Comparison of ENCODE assay signal across 1 cellular context in the genomic region with DNA sequence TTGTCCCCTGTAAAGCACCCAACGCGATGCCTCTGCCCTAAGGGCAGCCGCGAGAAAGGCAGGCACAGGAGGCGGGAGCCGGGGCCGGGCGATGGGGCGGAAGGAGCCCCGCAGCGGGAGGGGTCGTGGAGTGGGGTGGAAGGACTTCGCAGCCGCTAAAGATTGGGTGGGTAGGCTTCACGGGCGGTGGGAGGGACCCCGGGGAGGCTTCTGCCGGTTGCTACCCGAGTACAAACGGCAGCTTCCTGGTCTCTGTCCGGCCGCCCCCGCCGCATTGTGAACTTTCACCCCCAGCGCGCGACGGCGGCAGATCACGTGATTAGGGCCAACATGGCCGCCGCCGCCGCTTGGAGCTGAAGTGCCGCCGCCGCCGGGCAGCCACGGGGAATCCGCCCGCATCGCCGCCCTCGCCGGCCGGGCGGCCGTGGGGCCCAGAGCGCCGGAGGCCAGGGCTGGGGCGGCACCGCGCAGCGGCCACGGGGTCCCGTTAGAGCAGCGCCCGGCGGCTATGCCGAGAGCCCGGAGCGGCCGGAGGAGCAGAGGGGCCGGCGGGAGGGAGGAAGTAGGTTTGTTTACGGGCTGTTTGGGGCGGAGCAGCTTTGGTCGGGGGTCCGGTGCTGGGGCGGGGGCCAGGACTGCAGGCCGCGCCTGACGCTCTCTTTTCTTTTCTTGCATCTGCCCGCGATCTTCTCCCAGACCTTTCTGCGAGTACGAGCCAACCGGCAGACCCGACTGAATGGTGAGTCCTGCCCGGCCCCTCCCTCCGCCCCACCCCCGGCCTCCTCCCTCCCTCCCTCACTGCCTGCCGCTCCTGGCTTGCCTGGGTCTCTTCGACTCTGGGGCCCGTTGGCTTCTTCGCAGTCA.
TF ChIP-seq lines count a peak whose summit lies in the region.

No MANE protein-coding gene starts in this region.

TF ChIP-seq in HEK293, 187 proteins besides CTCF, POLR2A, EP300 and RAD21 (continued from another document and continues in another):
- no peak for TF ChIP-seq ZNF701 (tag by site-specific recombination; IDR thresholded peaks at IDR 0.05)
- no peak for TF ChIP-seq ZNF529 (tag by site-specific recombination; IDR thresholded peaks at IDR 0.05; ENCODE audit: insufficient replicate concordance)
- TF ChIP-seq, protein P1, sequence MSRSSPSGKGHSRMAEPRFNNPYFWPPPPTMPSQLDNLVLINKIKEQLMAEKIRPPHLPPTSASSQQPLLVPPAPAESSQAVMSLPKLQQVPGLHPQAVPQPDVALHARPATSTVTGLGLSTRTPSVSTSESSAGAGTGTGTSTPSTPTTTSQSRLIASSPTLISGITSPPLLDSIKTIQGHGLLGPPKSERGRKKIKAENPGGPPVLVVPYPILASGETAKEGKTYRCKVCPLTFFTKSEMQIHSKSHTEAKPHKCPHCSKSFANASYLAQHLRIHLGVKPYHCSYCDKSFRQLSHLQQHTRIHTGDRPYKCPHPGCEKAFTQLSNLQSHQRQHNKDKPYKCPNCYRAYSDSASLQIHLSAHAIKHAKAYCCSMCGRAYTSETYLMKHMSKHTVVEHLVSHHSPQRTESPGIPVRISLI (tag by site-specific recombination; IDR thresholded peaks at IDR 0.05): no peak
- 0 out of 2 replicates have a peak, but pooled peaks have one; percentile 14 for TF ChIP-seq TCF7L2 (IDR thresholded peaks at IDR 0.05; ENCODE audit: borderline replicate concordance, low read depth, low read length)
- no peak for TF ChIP-seq SCRT1 (tag by site-specific recombination; IDR thresholded peaks at IDR 0.05; ENCODE audit: borderline replicate concordance)
- TF ChIP-seq ZNF837 (tag by site-specific recombination; IDR thresholded peaks at IDR 0.05): no peak
- peak; percentile 42; the same call in 1 of the 2 replicates for TF ChIP-seq ZNF596 (tag by site-specific recombination; IDR thresholded peaks at IDR 0.05)
- no peak for TF ChIP-seq ZNF138 (tag by site-specific recombination; IDR thresholded peaks at IDR 0.05; ENCODE audit: borderline replicate concordance)
- TF ChIP-seq BCL11B (tag by site-specific recombination; IDR thresholded peaks at IDR 0.05; ENCODE audit: low read depth): peak; percentile 93
- TF ChIP-seq, protein P2, sequence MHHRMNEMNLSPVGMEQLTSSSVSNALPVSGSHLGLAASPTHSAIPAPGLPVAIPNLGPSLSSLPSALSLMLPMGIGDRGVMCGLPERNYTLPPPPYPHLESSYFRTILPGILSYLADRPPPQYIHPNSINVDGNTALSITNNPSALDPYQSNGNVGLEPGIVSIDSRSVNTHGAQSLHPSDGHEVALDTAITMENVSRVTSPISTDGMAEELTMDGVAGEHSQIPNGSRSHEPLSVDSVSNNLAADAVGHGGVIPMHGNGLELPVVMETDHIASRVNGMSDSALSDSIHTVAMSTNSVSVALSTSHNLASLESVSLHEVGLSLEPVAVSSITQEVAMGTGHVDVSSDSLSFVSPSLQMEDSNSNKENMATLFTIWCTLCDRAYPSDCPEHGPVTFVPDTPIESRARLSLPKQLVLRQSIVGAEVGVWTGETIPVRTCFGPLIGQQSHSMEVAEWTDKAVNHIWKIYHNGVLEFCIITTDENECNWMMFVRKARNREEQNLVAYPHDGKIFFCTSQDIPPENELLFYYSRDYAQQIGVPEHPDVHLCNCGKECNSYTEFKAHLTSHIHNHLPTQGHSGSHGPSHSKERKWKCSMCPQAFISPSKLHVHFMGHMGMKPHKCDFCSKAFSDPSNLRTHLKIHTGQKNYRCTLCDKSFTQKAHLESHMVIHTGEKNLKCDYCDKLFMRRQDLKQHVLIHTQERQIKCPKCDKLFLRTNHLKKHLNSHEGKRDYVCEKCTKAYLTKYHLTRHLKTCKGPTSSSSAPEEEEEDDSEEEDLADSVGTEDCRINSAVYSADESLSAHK (tag by site-specific recombination; IDR thresholded peaks at IDR 0.05): peak; percentile 52; the same call in 1 of the 2 replicates
- TF ChIP-seq ZNF776 (tag by site-specific recombination; IDR thresholded peaks at IDR 0.05; ENCODE audit: borderline replicate concordance): no peak
- no peak for TF ChIP-seq ZNF404 (tag by site-specific recombination; IDR thresholded peaks at IDR 0.05)
- TF ChIP-seq ZNF777 (tag by site-specific recombination; IDR thresholded peaks at IDR 0.05; ENCODE audit: borderline replicate concordance): no peak
- TF ChIP-seq, protein P3, sequence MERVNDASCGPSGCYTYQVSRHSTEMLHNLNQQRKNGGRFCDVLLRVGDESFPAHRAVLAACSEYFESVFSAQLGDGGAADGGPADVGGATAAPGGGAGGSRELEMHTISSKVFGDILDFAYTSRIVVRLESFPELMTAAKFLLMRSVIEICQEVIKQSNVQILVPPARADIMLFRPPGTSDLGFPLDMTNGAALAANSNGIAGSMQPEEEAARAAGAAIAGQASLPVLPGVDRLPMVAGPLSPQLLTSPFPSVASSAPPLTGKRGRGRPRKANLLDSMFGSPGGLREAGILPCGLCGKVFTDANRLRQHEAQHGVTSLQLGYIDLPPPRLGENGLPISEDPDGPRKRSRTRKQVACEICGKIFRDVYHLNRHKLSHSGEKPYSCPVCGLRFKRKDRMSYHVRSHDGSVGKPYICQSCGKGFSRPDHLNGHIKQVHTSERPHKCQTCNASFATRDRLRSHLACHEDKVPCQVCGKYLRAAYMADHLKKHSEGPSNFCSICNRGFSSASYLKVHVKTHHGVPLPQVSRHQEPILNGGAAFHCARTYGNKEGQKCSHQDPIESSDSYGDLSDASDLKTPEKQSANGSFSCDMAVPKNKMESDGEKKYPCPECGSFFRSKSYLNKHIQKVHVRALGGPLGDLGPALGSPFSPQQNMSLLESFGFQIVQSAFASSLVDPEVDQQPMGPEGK (tag by site-specific recombination; IDR thresholded peaks at IDR 0.05): peak; percentile 95
- TF ChIP-seq, protein P4, sequence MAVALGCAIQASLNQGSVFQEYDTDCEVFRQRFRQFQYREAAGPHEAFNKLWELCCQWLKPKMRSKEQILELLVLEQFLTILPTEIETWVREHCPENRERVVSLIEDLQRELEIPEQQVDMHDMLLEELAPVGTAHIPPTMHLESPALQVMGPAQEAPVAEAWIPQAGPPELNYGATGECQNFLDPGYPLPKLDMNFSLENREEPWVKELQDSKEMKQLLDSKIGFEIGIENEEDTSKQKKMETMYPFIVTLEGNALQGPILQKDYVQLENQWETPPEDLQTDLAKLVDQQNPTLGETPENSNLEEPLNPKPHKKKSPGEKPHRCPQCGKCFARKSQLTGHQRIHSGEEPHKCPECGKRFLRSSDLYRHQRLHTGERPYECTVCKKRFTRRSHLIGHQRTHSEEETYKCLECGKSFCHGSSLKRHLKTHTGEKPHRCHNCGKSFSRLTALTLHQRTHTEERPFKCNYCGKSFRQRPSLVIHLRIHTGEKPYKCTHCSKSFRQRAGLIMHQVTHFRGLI (tag by site-specific recombination; IDR thresholded peaks at IDR 0.05): 0 out of 2 replicates have a peak, but pooled peaks have one; percentile 11
- TF ChIP-seq ZNF202 (tag by site-specific recombination; IDR thresholded peaks at IDR 0.05; ENCODE audit: borderline replicate concordance): no peak
- TF ChIP-seq HOXD13 (CRISPR knock-in tag; IDR thresholded peaks at IDR 0.05; ENCODE audit: borderline replicate concordance): no peak
- no peak for TF ChIP-seq ZNF571 (tag by site-specific recombination; IDR thresholded peaks at IDR 0.05)
- no peak for TF ChIP-seq ZNF621 (tag by site-specific recombination; IDR thresholded peaks at IDR 0.05)
- TF ChIP-seq GLI4 (tag by site-specific recombination; IDR thresholded peaks at IDR 0.05): 0 out of 2 replicates have a peak, but pooled peaks have one; percentile 40
- no peak for TF ChIP-seq ZNF670 (tag by site-specific recombination; IDR thresholded peaks at IDR 0.05; ENCODE audit: low read depth)
- TF ChIP-seq, protein P5, sequence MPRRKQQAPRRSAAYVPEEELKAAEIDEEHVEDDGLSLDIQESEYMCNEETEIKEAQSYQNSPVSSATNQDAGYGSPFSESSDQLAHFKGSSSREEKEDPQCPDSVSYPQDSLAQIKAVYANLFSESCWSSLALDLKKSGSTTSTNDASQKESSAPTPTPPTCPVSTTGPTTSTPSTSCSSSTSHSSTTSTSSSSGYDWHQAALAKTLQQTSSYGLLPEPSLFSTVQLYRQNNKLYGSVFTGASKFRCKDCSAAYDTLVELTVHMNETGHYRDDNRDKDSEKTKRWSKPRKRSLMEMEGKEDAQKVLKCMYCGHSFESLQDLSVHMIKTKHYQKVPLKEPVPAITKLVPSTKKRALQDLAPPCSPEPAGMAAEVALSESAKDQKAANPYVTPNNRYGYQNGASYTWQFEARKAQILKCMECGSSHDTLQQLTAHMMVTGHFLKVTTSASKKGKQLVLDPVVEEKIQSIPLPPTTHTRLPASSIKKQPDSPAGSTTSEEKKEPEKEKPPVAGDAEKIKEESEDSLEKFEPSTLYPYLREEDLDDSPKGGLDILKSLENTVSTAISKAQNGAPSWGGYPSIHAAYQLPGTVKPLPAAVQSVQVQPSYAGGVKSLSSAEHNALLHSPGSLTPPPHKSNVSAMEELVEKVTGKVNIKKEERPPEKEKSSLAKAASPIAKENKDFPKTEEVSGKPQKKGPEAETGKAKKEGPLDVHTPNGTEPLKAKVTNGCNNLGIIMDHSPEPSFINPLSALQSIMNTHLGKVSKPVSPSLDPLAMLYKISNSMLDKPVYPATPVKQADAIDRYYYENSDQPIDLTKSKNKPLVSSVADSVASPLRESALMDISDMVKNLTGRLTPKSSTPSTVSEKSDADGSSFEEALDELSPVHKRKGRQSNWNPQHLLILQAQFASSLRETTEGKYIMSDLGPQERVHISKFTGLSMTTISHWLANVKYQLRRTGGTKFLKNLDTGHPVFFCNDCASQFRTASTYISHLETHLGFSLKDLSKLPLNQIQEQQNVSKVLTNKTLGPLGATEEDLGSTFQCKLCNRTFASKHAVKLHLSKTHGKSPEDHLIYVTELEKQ (tag by site-specific recombination; IDR thresholded peaks at IDR 0.05; ENCODE audit: borderline replicate concordance): no peak
- TF ChIP-seq ZNF747 (tag by site-specific recombination; IDR thresholded peaks at IDR 0.05): no peak
- TF ChIP-seq ZNF157 (tag by site-specific recombination; IDR thresholded peaks at IDR 0.05): no peak
- TF ChIP-seq, protein P6, sequence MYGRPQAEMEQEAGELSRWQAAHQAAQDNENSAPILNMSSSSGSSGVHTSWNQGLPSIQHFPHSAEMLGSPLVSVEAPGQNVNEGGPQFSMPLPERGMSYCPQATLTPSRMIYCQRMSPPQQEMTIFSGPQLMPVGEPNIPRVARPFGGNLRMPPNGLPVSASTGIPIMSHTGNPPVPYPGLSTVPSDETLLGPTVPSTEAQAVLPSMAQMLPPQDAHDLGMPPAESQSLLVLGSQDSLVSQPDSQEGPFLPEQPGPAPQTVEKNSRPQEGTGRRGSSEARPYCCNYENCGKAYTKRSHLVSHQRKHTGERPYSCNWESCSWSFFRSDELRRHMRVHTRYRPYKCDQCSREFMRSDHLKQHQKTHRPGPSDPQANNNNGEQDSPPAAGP (tag by site-specific recombination; IDR thresholded peaks at IDR 0.05): 0 out of 2 replicates have a peak, but pooled peaks have one; percentile 47
- TF ChIP-seq ZNF394 (tag by site-specific recombination; IDR thresholded peaks at IDR 0.05; ENCODE audit: borderline replicate concordance): peak; percentile 41; the same call in 1 of the 2 replicates
- TF ChIP-seq ZNF792 (tag by site-specific recombination; IDR thresholded peaks at IDR 0.05): no peak
- TF ChIP-seq RBAK (tag by site-specific recombination; IDR thresholded peaks at IDR 0.05): no peak
- TF ChIP-seq, protein P7, sequence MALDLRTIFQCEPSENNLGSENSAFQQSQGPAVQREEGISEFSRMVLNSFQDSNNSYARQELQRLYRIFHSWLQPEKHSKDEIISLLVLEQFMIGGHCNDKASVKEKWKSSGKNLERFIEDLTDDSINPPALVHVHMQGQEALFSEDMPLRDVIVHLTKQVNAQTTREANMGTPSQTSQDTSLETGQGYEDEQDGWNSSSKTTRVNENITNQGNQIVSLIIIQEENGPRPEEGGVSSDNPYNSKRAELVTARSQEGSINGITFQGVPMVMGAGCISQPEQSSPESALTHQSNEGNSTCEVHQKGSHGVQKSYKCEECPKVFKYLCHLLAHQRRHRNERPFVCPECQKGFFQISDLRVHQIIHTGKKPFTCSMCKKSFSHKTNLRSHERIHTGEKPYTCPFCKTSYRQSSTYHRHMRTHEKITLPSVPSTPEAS (tag by site-specific recombination; IDR thresholded peaks at IDR 0.05): 0 out of 2 replicates have a peak, but pooled peaks have one; percentile 33
- TF ChIP-seq ZFP69B (tag by site-specific recombination; IDR thresholded peaks at IDR 0.05): no peak
- TF ChIP-seq ZNF423 (tag by site-specific recombination; IDR thresholded peaks at IDR 0.05): peak; percentile 78
- no peak for TF ChIP-seq ZNF560 (tag by site-specific recombination; IDR thresholded peaks at IDR 0.05; ENCODE audit: borderline replicate concordance)
- no peak for TF ChIP-seq ZNF132 (tag by site-specific recombination; IDR thresholded peaks at IDR 0.05; ENCODE audit: borderline replicate concordance)
- no peak for TF ChIP-seq ZNF214 (tag by site-specific recombination; IDR thresholded peaks at IDR 0.05; ENCODE audit: borderline replicate concordance)
- TF ChIP-seq, protein P8, sequence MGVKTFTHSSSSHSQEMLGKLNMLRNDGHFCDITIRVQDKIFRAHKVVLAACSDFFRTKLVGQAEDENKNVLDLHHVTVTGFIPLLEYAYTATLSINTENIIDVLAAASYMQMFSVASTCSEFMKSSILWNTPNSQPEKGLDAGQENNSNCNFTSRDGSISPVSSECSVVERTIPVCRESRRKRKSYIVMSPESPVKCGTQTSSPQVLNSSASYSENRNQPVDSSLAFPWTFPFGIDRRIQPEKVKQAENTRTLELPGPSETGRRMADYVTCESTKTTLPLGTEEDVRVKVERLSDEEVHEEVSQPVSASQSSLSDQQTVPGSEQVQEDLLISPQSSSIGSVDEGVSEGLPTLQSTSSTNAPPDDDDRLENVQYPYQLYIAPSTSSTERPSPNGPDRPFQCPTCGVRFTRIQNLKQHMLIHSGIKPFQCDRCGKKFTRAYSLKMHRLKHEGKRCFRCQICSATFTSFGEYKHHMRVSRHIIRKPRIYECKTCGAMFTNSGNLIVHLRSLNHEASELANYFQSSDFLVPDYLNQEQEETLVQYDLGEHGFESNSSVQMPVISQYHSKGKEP (tag by site-specific recombination; IDR thresholded peaks at IDR 0.05): peak; percentile 54; the same call in 1 of the 2 replicates
- TF ChIP-seq TRIM28 (IDR thresholded peaks at IDR 0.05; ENCODE audit: borderline replicate concordance, low read length): no peak
- TF ChIP-seq EGR2 (tag by site-specific recombination; IDR thresholded peaks at IDR 0.05; ENCODE audit: low read depth): peak; percentile 88
- no peak for TF ChIP-seq ZNF211 (tag by site-specific recombination; IDR thresholded peaks at IDR 0.05; ENCODE audit: low read depth)
- peak; percentile 76 for TF ChIP-seq ZNF335 (tag by site-specific recombination; conservative IDR thresholded peaks at IDR 0.05)
- no peak for TF ChIP-seq ZNF302 (tag by site-specific recombination; IDR thresholded peaks at IDR 0.05; ENCODE audit: low read depth)
- TF ChIP-seq, protein P9, sequence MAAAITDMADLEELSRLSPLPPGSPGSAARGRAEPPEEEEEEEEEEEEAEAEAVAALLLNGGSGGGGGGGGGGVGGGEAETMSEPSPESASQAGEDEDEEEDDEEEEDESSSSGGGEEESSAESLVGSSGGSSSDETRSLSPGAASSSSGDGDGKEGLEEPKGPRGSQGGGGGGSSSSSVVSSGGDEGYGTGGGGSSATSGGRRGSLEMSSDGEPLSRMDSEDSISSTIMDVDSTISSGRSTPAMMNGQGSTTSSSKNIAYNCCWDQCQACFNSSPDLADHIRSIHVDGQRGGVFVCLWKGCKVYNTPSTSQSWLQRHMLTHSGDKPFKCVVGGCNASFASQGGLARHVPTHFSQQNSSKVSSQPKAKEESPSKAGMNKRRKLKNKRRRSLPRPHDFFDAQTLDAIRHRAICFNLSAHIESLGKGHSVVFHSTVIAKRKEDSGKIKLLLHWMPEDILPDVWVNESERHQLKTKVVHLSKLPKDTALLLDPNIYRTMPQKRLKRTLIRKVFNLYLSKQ (tag by site-specific recombination; IDR thresholded peaks at IDR 0.05; ENCODE audit: borderline replicate concordance): peak; percentile 36; the same call in 1 of the 2 replicates
